Comparison of ENCODE assay signal across 18 cellular contexts in the genomic region with DNA sequence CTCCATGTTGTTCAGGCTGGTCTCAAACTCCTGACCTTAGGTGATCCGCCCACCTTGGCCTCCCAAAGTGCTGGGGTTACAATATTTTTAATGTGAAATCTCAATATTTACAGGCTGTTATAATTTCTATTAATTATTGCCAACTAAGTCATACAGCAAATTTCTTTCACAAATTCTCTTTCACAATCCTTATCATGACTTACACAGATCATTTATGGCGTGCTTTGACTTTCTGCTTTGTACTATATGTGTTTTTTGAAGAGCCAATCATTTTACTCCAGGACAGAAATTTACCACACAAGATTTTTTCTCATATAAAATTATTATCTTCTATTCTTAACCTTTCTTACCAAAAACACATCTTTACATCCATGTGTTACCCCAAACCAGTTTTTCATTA.
"Had no signal": no experiment of that assay in that cellular context is flagged by ENCODE, and none has a peak within 500 bp of the region (broad histone marks: within the 10 kb centered on the region; RNA-seq: fewer than 3 reads in every experiment).

No MANE protein-coding gene starts in this region.

- H3K27me3 ChIP-seq: body of pancreas, esophagus squamous epithelium, left lung, neutrophil, tibial artery, vagina had no signal

- H3K79me2 ChIP-seq: parathyroid adenoma had no signal

- H3K9me3 ChIP-seq: neutrophil, vagina had no signal

- H3K27ac Mint-ChIP-seq: activated CD4-positive, alpha-beta T cell treated with anti-CD3 and anti-CD28 coated beads, Interleukin-2, amount 10 ng/mL, durations not matched to agents 24 days and 14 days; activated naive CD8-positive, alpha-beta T cell treated with anti-CD3 and anti-CD28 coated beads for 36 hours; naive thymus-derived CD8-positive, alpha-beta T cell; stimulated activated memory B cell treated with anti-CD40 and anti-IgM and Interleukin-4, amounts not matched to agents 10 μg/mL and 1 μg/mL and 100 μg/mL, for 72 hours had no signal

- H3K36me3 ChIP-seq: esophagus squamous epithelium, left lung, neutrophil, tibial artery, vagina had no signal

- H3K4me3 ChIP-seq: body of pancreas, coronary artery, esophagus squamous epithelium, left lung, mucosa of descending colon, tibial artery, vagina had no signal

- H3K27me3 Mint-ChIP-seq: activated CD4-positive, alpha-beta T cell treated with anti-CD3 and anti-CD28 coated beads, Interleukin-2, amount 10 ng/mL, durations not matched to agents 24 days and 14 days; activated naive CD8-positive, alpha-beta T cell treated with anti-CD3 and anti-CD28 coated beads for 36 hours; central memory CD8-positive, alpha-beta T cell; naive thymus-derived CD8-positive, alpha-beta T cell; stimulated activated memory B cell treated with anti-CD40 and anti-IgM and Interleukin-4, amounts not matched to agents 10 μg/mL and 1 μg/mL and 100 μg/mL, for 72 hours had no signal

- H3K27ac ChIP-seq: body of pancreas, coronary artery, esophagus squamous epithelium, left lung, neutrophil, parathyroid adenoma, tibial artery, vagina had no signal

- H3K4me1 Mint-ChIP-seq: activated CD4-positive, alpha-beta T cell treated with anti-CD3 and anti-CD28 coated beads, Interleukin-2, amount 10 ng/mL, durations not matched to agents 24 days and 14 days; activated naive CD8-positive, alpha-beta T cell treated with anti-CD3 and anti-CD28 coated beads for 36 hours; central memory CD8-positive, alpha-beta T cell; naive thymus-derived CD8-positive, alpha-beta T cell; stimulated activated memory B cell treated with anti-CD40 and anti-IgM and Interleukin-4, amounts not matched to agents 10 μg/mL and 1 μg/mL and 100 μg/mL, for 72 hours had no signal

- H3K9ac ChIP-seq: parathyroid adenoma had no signal

- ATAC-seq: body of pancreas; left lung; mucosa of descending colon; naive thymus-derived CD8-positive, alpha-beta T cell; stimulated activated memory B cell treated with anti-CD40 and anti-IgM and Interleukin-4, amounts not matched to agents 10 μg/mL and 1 μg/mL and 100 μg/mL, for 72 hours had no signal

- H3K4me1 ChIP-seq: body of pancreas, esophagus squamous epithelium, left lung, parathyroid adenoma, tibial artery, vagina had no signal

- H3K36me3 Mint-ChIP-seq: activated naive CD8-positive, alpha-beta T cell treated with anti-CD3 and anti-CD28 coated beads for 36 hours; stimulated activated memory B cell treated with anti-CD40 and anti-IgM and Interleukin-4, amounts not matched to agents 10 μg/mL and 1 μg/mL and 100 μg/mL, for 72 hours had no signal

- H3K4me3 Mint-ChIP-seq: activated CD4-positive, alpha-beta T cell treated with anti-CD3 and anti-CD28 coated beads, Interleukin-2, amount 10 ng/mL, durations not matched to agents 24 days and 14 days; activated naive CD8-positive, alpha-beta T cell treated with anti-CD3 and anti-CD28 coated beads for 36 hours; central memory CD8-positive, alpha-beta T cell; naive thymus-derived CD8-positive, alpha-beta T cell; stimulated activated memory B cell treated with anti-CD40 and anti-IgM and Interleukin-4, amounts not matched to agents 10 μg/mL and 1 μg/mL and 100 μg/mL, for 72 hours had no signal

- DNase-seq: activated CD4-positive, alpha-beta T cell treated with anti-CD3 and anti-CD28 coated beads, Interleukin-2, amount 10 ng/mL, durations not matched to agents 24 days and 14 days; activated CD4-positive, CD25-positive, alpha-beta regulatory T cell; activated naive CD8-positive, alpha-beta T cell treated with anti-CD3 and anti-CD28 coated beads for 36 hours; amygdala; body of pancreas; esophagus squamous epithelium; hippocampal formation; kidney; left lung; mucosa of descending colon; naive thymus-derived CD8-positive, alpha-beta T cell; tibial artery had no signal

- H2AFZ ChIP-seq: parathyroid adenoma had no signal
